Comparison of ENCODE assay signal across 8 cellular contexts in genomic region chr2:202635441-202636296, GRCh38. TPM values are rescaled to one million over a fixed set of nuclear protein-coding genes. Genes with fewer than 3 reads are reported as not detected.
DNase-seq lines count a peak whose midpoint lies in the region; TF ChIP-seq lines count a peak whose summit lies in the region.

No MANE protein-coding gene starts in this region.

- H3K4me3 ChIP-seq in GM23248 (peak overlapping the region; percentile 97), fibroblast of pulmonary artery (replicated peaks; ENCODE audit: low read depth, low read length) (peak overlapping the region; percentile 89), neural cell (ENCODE audit: low read length) (peak overlapping the region; percentile 94), stomach (peak overlapping the region; percentile 93 to 100 (median 98))

- H3K27me3 ChIP-seq in GM23248 (replicated peaks; ENCODE audit: insufficient read depth), result no peaks in the 10 kb centered on the region
- no peaks in the 10 kb centered on the region for H3K27me3 ChIP-seq in neural cell (ENCODE audit: insufficient read depth, low read depth, low read length)
- H3K27me3 ChIP-seq in stomach, result no peaks in the 10 kb centered on the region

- TF ChIP-seq POLR2A in stomach (IDR thresholded peaks at IDR 0.05), result no peak

- H3K9me3 ChIP-seq in GM23248 (ENCODE audit: low read depth), result no peaks in the 10 kb centered on the region
- no peaks in the 10 kb centered on the region for H3K9me3 ChIP-seq in KOPT-K1 (ENCODE audit: insufficient read depth, low read length, poor library complexity, severe bottlenecking)
- peaks cover 8% of the 10 kb centered on the region for H3K9me3 ChIP-seq in neural cell (ENCODE audit: low read length)
- H3K9me3 ChIP-seq in stomach, result no peaks in the 10 kb centered on the region

- WGBS in GM23248 (ENCODE audit: low coverage in 1 of 2, low lambda C conversion rate in 2 of 2, missing lambda C conversion rate in 2 of 2), 2 experiments, result 1% methylated on average over 41 to 47 of the region's 90 CpGs
- 0 to 1% (median 0%) methylated on average over 3 to 90 of the region's 90 CpGs for WGBS in stomach, 5 donors

- H3K4me2 ChIP-seq in GM23248 (ENCODE audit: unreplicated experiment) (peak overlapping the region; percentile 53), neural cell (ENCODE audit: low read length) (peak overlapping the region; percentile 72)

- H2AFZ ChIP-seq in GM23248 (peak overlapping the region; percentile 90), neural cell (ENCODE audit: low read depth, low read length) (no peak overlapping the region)

- peak overlapping the region; percentile 68 for H3K9ac ChIP-seq in GM23248
- H3K9ac ChIP-seq in neural cell (ENCODE audit: low read length), result peak overlapping the region; percentile 100

- peak; percentile 71 for DNase-seq in ELF-1 (ENCODE audit: low read depth, low spot score)
- DNase-seq in GM23248, result peak; percentile 86
- peak; percentile 77 for DNase-seq in RKO (ENCODE audit: low spot score)
- peak; percentile 81 for DNase-seq in activated T-helper 9 cell treated with anti-CD3 and anti-CD28 coated beads, Interleukin-2, amount 50 U/mL, for 16 hours (ENCODE audit: low read depth)
- peak; percentile 42 for DNase-seq in fibroblast of pulmonary artery (ENCODE audit: low read depth)
- peak; percentile 87 for DNase-seq in stomach

- TF ChIP-seq CTCF in fibroblast of pulmonary artery (IDR thresholded peaks at IDR 0.05; ENCODE audit: low read length, missing control alignments) (no peak), neural cell (IDR thresholded peaks at IDR 0.05; ENCODE audit: poor library complexity, severe bottlenecking) (no peak), stomach (IDR thresholded peaks at IDR 0.05) (no peak)

- in situ Hi-C loops in GM23248 (cut with MboI), result no loop called here

- H3K4me1 ChIP-seq in GM23248 (ENCODE audit: insufficient read depth) (0 out of 2 replicates have a peak, but pooled peaks cover 4% of the 10 kb centered on the region), stomach (peaks cover 13 to 43% (median 25%) of the 10 kb centered on the region in 4 donors)

- TF ChIP-seq EP300 in neural cell (conservative IDR thresholded peaks at IDR 0.05; ENCODE audit: poor library complexity, severe bottlenecking) (peak; percentile 33), stomach (IDR thresholded peaks at IDR 0.05) (no peak)

- H4K20me1 ChIP-seq in GM23248 (ENCODE audit: insufficient read depth) (no peaks in the 10 kb centered on the region), neural cell (ENCODE audit: insufficient read depth) (no peaks in the 10 kb centered on the region)

- no peaks in the 10 kb centered on the region for H3K79me2 ChIP-seq in GM23248 (ENCODE audit: insufficient read depth)
- H3K79me2 ChIP-seq in neural cell (replicated peaks; ENCODE audit: insufficient read depth, low read length), result peaks cover 46% of the 10 kb centered on the region

- H3K9me2 ChIP-seq in GM23248 (ENCODE audit: insufficient read depth) (no peaks in the 10 kb centered on the region), neural cell (ENCODE audit: insufficient read depth, low read length) (no peaks in the 10 kb centered on the region)

- H3K36me3 ChIP-seq in GM23248 (ENCODE audit: low read depth), result no peaks in the 10 kb centered on the region
- H3K36me3 ChIP-seq in KOPT-K1 (ENCODE audit: insufficient read depth, low read length), result 0 out of 2 replicates have a peak, but pooled peaks cover 8% of the 10 kb centered on the region
- H3K36me3 ChIP-seq in neural cell (ENCODE audit: insufficient read depth, low read length), result no peaks in the 10 kb centered on the region
- no peaks in the 10 kb centered on the region for H3K36me3 ChIP-seq in stomach

- H3K27ac ChIP-seq in GM23248 (peak overlapping the region; percentile 15; the same call in 1 of the 2 replicates), KOPT-K1 (ENCODE audit: low read depth, low read length, poor library complexity, severe bottlenecking) (peak overlapping the region; percentile 75), neural cell (ENCODE audit: low read length) (peak overlapping the region; percentile 100), stomach (peak overlapping the region; percentile 93 to 99 (median 95))

- peak; percentile 18 for TF ChIP-seq RAD21 in neural cell (conservative IDR thresholded peaks at IDR 0.05)

- intact Hi-C loops in stomach (cut with DNase I; ENCODE audit: low total_unique reads), result no loop called here

- H3F3A ChIP-seq in GM23248 (ENCODE audit: insufficient read depth) (peaks cover 7% of the 10 kb centered on the region; the same call in 1 of the 2 replicates), neural cell (ENCODE audit: insufficient read depth, low read length, poor library complexity, severe bottlenecking) (no peaks in the 10 kb centered on the region)

TF ChIP-seq in neural cell, 6 proteins besides CTCF, POLR2A, EP300 and RAD21:
- TF ChIP-seq MXI1 (conservative IDR thresholded peaks at IDR 0.05; ENCODE audit: poor library complexity, severe bottlenecking), result no peak
- peak; percentile 66 for TF ChIP-seq POLR2AphosphoS5 (IDR thresholded peaks at IDR 0.05)

RNA-seq across cellular contexts. Expression of gene FAM117B, which starts 0.9 kb away (rescaled TPM):
- total RNA-seq in GM23248 (2014; rRNA removed; shearing (Covaris generic)), result 0.51 and 1.2 TPM in 2 replicates
- polyA plus RNA-seq in GM23248 (2016; fragmentation: Nextera tagmentation; extraction: Ambion mirVana), result 1.1 and 1.4 TPM in 2 replicates
- polyA plus RNA-seq in neural cell, result 29.4 and 32.9 TPM in 2 replicates
- polyA minus RNA-seq in neural cell, result 51.6 and 69.9 TPM in 2 replicates
- 10 to 100 TPM; 11.4 to 49.8 (median 17.5) TPM for total RNA-seq in stomach
- 1 to 10 TPM; 1.9 to 2.9 (median 2.1) TPM for polyA plus RNA-seq in stomach

Comparison
In these comparisons a context has a peak if more than half of its experiments do, and no peak if none do; other contexts are left out.
1. Peak in every context shown above with its lines: DNase-seq, H3K4me3 ChIP-seq and H3K27ac ChIP-seq.
2. H3K27ac ChIP-seq: peak in every context shown above with its lines; median percentile 100 in neural cell; 95 in stomach; 75 in KOPT-K1; 15 in GM23248.